ENCODE assay signal across 8 cellular contexts in the genomic region with DNA sequence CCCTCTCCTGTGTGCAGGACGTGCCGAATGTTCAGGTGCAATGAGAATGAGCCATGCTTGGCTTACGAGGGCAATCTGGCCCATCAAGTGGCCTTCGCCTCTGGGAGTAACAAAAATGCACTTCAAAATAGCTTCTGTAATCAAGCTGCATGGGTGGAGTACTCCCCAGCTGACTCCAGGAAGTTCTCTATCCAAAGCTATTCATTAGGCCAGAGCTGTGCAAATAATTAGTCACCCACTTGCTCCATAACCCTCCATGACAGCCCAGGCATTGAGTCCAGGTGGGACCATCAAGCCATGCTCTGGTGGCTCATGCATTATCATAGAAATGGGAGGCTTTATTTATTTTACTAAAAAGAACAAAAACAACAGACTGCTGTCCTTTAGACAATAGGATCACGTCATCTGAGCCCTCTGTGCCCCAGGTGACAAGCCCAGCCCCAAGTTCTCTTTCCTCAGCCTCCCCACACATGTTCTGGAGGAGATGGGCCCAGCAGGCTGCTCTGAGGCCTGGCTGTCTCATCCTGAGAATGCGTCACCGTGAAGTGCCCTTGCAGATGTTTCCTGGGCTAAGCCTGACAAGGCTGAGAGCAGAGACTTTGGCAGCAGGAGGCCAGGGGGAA.
A peak's percentile ranks its signal among the peaks of the same experiment; 100 is the strongest.
DNase-seq lines count a peak whose midpoint lies in the region; ATAC-seq and TF ChIP-seq lines count a peak whose summit lies in the region.

No MANE protein-coding gene starts in this region.

- no peak for TF ChIP-seq POLR2A in IMR-90 (IDR thresholded peaks at IDR 0.05; ENCODE audit: low read depth, low read length)

- 50% methylated on average over 2 of the region's 7 CpGs; no CpG with 5 or more reads in 1 of the 2 experiments for WGBS in IMR-90 (ENCODE audit: extremely low coverage in 2 of 2, insufficient read length in 1 of 2), 2 experiments

- H3K4me1 ChIP-seq in IMR-90 (ENCODE audit: control insufficient read depth, insufficient read depth, low read length): peaks cover 9% of the 10 kb centered on the region

- no peaks in the 10 kb centered on the region for H4K20me1 ChIP-seq in IMR-90 (ENCODE audit: insufficient read depth, low read length)

- in situ Hi-C loops in IMR-90 (cut with MboI; ENCODE audit: low sequenced_read_pairs): no loop called here

- no peak overlapping the region for H2AK9ac ChIP-seq in IMR-90 (replicated peaks; ENCODE audit: low read depth, low read length, poor library complexity)

- POLR2A ChIA-PET in IMR-90 (lab: Charles Lee; ENCODE audit: unreplicated experiment): no interaction called here

- no peak overlapping the region for H3K18ac ChIP-seq in IMR-90 (ENCODE audit: low read depth, low read length)

- H3K4me3 ChIP-seq in IMR-90 (ENCODE audit: insufficient read depth, low read depth, low read length): no peak overlapping the region

- CTCF ChIA-PET in Calu3 (lab: Charles Lee): no interaction called here
- CTCF ChIA-PET in IMR-90 (lab: Yijun Ruan, JAX): no interaction called here

- H3K27me3 ChIP-seq in IMR-90 (ENCODE audit: control insufficient read depth, insufficient read depth, low read length): no peaks in the 10 kb centered on the region

- no peak overlapping the region for H3K56ac ChIP-seq in IMR-90 (ENCODE audit: extremely low read depth, insufficient read depth, low read length)

- TF ChIP-seq CTCF in Calu3 (IDR thresholded peaks at IDR 0.05; ENCODE audit: unreplicated experiment) (no peak), IMR-90 (conservative IDR thresholded peaks at IDR 0.05; ENCODE audit: low read depth, low read length) (no peak), osteocyte (IDR thresholded peaks at IDR 0.05) (no peak)

- dilution Hi-C loops in IMR-90 (cut with HindIII; ENCODE audit: low sequenced_read_pairs, unreplicated experiment): no loop called here

- no peaks in the 10 kb centered on the region for H3K9me3 ChIP-seq in IMR-90 (ENCODE audit: control insufficient read depth, insufficient read depth, low read length)

- H3K9me1 ChIP-seq in IMR-90 (ENCODE audit: insufficient read depth, low read length): peaks cover 8% of the 10 kb centered on the region; the same call in 1 of the 2 replicates

- H2AK5ac ChIP-seq in IMR-90 (ENCODE audit: low read depth, low read length): 0 out of 2 replicates have a peak overlapping the region, but pooled peaks have one; percentile 20

- H2BK20ac ChIP-seq in IMR-90 (ENCODE audit: low read depth, low read length): peak overlapping the region; percentile 4; the same call in 1 of the 2 replicates

- H3K27me3 Mint-ChIP-seq in Calu3 (ENCODE audit: unreplicated experiment) (no peaks in the 10 kb centered on the region), osteocyte (ENCODE audit: unreplicated experiment) (no peaks in the 10 kb centered on the region)
- no peaks in the 10 kb centered on the region for H3K27me3 Mint-ChIP-seq in effector memory CD8-positive, alpha-beta T cell

- TF ChIP-seq RAD21 in IMR-90 (IDR thresholded peaks at IDR 0.05; ENCODE audit: low read length): 0 out of 2 replicates have a peak, but pooled peaks have one; percentile 3

- H3K4me1 Mint-ChIP-seq in Calu3 (ENCODE audit: low read depth, unreplicated experiment): peaks cover 26% of the 10 kb centered on the region
- H3K4me1 Mint-ChIP-seq in effector memory CD8-positive, alpha-beta T cell (ENCODE audit: low read depth in 2 of 2): peaks cover 44 to 47% of the 10 kb centered on the region in 2 donors
- peaks cover 23% of the 10 kb centered on the region for H3K4me1 Mint-ChIP-seq in osteocyte (ENCODE audit: unreplicated experiment)

- no peaks in the 10 kb centered on the region for H3K79me1 ChIP-seq in IMR-90 (ENCODE audit: low read depth in 1 of 2, low read length in 2 of 2)

- H2BK5ac ChIP-seq in IMR-90 (ENCODE audit: low read depth, low read length, poor library complexity, severe bottlenecking): peak overlapping the region; percentile 34

- peak overlapping the region; percentile 67 for H2AFZ ChIP-seq in IMR-90 (replicated peaks; ENCODE audit: low read length, poor library complexity)

- ATAC-seq in GM21423 (IDR thresholded peaks at IDR 0.05; ENCODE audit: unreplicated experiment) (peak; percentile 96), IMR-90 (ENCODE audit: low read depth) (peak; percentile 85)
- ATAC-seq in effector memory CD8-positive, alpha-beta T cell (replicated peaks): peak; percentile 39

- no peak overlapping the region for H3K4me3 Mint-ChIP-seq in Calu3 (ENCODE audit: low read depth, unreplicated experiment)
- peak overlapping the region; percentile 21 to 62 for H3K4me3 Mint-ChIP-seq in effector memory CD8-positive, alpha-beta T cell
- no peak overlapping the region for H3K4me3 Mint-ChIP-seq in osteocyte (ENCODE audit: unreplicated experiment)

- intact Hi-C loops in Calu3 (cut with micrococcal nuclease; ENCODE audit: unreplicated experiment): loop anchor here (1.0 kb wide), 1 partner anchor 107 kb away; no protein-coding TSS in a partner anchor
- intact Hi-C loops in IMR-90 (cut with micrococcal nuclease): no loop called here

- H4K91ac ChIP-seq in IMR-90 (ENCODE audit: insufficient read depth, low read depth, low read length): 0 out of 2 replicates have a peak overlapping the region, but pooled peaks have one; percentile 16

- no peaks in the 10 kb centered on the region for H3K36me3 ChIP-seq in IMR-90 (ENCODE audit: control insufficient read depth, insufficient read depth, low read length)

- no peak overlapping the region for H3K27ac Mint-ChIP-seq in Calu3 (ENCODE audit: unreplicated experiment)
- H3K27ac Mint-ChIP-seq in effector memory CD8-positive, alpha-beta T cell: peak overlapping the region; percentile 18 to 92
- H3K27ac Mint-ChIP-seq in osteocyte (ENCODE audit: unreplicated experiment): peak overlapping the region; percentile 78

- no peak overlapping the region for H4K8ac ChIP-seq in IMR-90 (ENCODE audit: low read depth in 2 of 2, low read length in 2 of 2)

- H4K5ac ChIP-seq in IMR-90 (ENCODE audit: low read depth, low read length): peak overlapping the region; percentile 9; the same call in 1 of the 2 replicates

- BruUV-seq in Calu3 (replicated peaks; lab: Mats Ljungman, UMichigan): no TSS peak
- BruUV-seq in IMR-90 (replicated peaks; lab: Mats Ljungman, UMichigan): no TSS peak

- DNase-seq in Calu3: peak; percentile 52
- peak; percentile 86 for DNase-seq in IMR-90
- DNase-seq in T-helper 9 cell: peak; percentile 63
- peak in 2 of 3 experiments; percentile 15 to 37 for DNase-seq in effector memory CD8-positive, alpha-beta T cell
- DNase-seq in osteocyte (ENCODE audit: extremely low spot score, unreplicated experiment): no peak
- no peak for DNase-seq in globus pallidus (ENCODE audit: low spot score)
- no peak for DNase-seq in NCI-H1048 (lab: John Stamatoyannopoulos, UW)

- H3K4ac ChIP-seq in IMR-90 (ENCODE audit: low read depth, low read length): no peak overlapping the region

- H3K9me3 Mint-ChIP-seq in Calu3 (ENCODE audit: low read depth, unreplicated experiment) (peaks cover 3% of the 10 kb centered on the region), osteocyte (ENCODE audit: unreplicated experiment) (no peaks in the 10 kb centered on the region)
- H3K9me3 Mint-ChIP-seq in effector memory CD8-positive, alpha-beta T cell: peaks cover 0 to 2% of the 10 kb centered on the region in 2 donors

- 0 out of 2 replicates have a peak overlapping the region, but pooled peaks have one; percentile 1 for H3K14ac ChIP-seq in IMR-90 (replicated peaks; ENCODE audit: low read depth, low read length)

- peak overlapping the region; percentile 26; the same call in 1 of the 2 replicates for H3K27ac ChIP-seq in IMR-90 (ENCODE audit: insufficient read depth, low read length)

- H3K36me3 Mint-ChIP-seq in Calu3 (ENCODE audit: insufficient read depth, unreplicated experiment): no peaks in the 10 kb centered on the region
- peaks cover 8% of the 10 kb centered on the region for H3K36me3 Mint-ChIP-seq in effector memory CD8-positive, alpha-beta T cell (ENCODE audit: insufficient read depth)
- no peaks in the 10 kb centered on the region for H3K36me3 Mint-ChIP-seq in osteocyte (ENCODE audit: unreplicated experiment)

- H3K4me2 ChIP-seq in IMR-90 (ENCODE audit: low read depth, low read length): no peak overlapping the region

- peak overlapping the region; percentile 25; the same call in 1 of the 2 replicates for H3K9ac ChIP-seq in IMR-90 (ENCODE audit: low read depth, low read length)

- H3K23ac ChIP-seq in IMR-90 (ENCODE audit: low read depth, low read length): no peak overlapping the region

- no peak overlapping the region; the same call in 1 of the 3 replicates for H2BK15ac ChIP-seq in IMR-90 (ENCODE audit: low read depth, low read length)

- peak overlapping the region; percentile 25; the same call in 1 of the 2 replicates for H2BK120ac ChIP-seq in IMR-90 (ENCODE audit: low read depth, low read length)

TF ChIP-seq in IMR-90, 13 proteins besides CTCF, POLR2A, EP300 and RAD21:
- TF ChIP-seq MAFK (IDR thresholded peaks at IDR 0.05; ENCODE audit: low read depth, low read length) (no peak), BHLHE40 (IDR thresholded peaks at IDR 0.05; ENCODE audit: low read depth, low read length) (no peak), NFE2L2 (IDR thresholded peaks at IDR 0.05; ENCODE audit: low read depth, low read length) (no peak), MAZ (IDR thresholded peaks at IDR 0.05; ENCODE audit: borderline replicate concordance, low read depth, low read length) (no peak), FOS (IDR thresholded peaks at IDR 0.05; ENCODE audit: low read depth, low read length) (no peak), CEBPB (IDR thresholded peaks at IDR 0.05; ENCODE audit: low read depth, low read length) (no peak), RCOR1 (IDR thresholded peaks at IDR 0.05; ENCODE audit: insufficient replicate concordance, low read length) (no peak), MXI1 (IDR thresholded peaks at IDR 0.05; ENCODE audit: borderline replicate concordance, low read depth, low read length) (no peak)

Comparison
In these comparisons a context has a peak if more than half of its experiments do, and no peak if none do; other contexts are left out.
1. DNase-seq: peak in Calu3 (single experiment), IMR-90 (single experiment), T-helper 9 cell (single experiment) and effector memory CD8-positive, alpha-beta T cell (2 of 3); none in osteocyte (single experiment), globus pallidus (single experiment) and NCI-H1048 (single experiment).
2. H3K4me3 Mint-ChIP-seq: peak in effector memory CD8-positive, alpha-beta T cell (2 of 2); none in Calu3 (single experiment) and osteocyte (single experiment).
3. ATAC-seq: peak in every context shown above with its lines; median percentile 96 in GM21423; 85 in IMR-90; 39 in effector memory CD8-positive, alpha-beta T cell.